24 cellular contexts compared by ENCODE assay signal in the genomic region with DNA sequence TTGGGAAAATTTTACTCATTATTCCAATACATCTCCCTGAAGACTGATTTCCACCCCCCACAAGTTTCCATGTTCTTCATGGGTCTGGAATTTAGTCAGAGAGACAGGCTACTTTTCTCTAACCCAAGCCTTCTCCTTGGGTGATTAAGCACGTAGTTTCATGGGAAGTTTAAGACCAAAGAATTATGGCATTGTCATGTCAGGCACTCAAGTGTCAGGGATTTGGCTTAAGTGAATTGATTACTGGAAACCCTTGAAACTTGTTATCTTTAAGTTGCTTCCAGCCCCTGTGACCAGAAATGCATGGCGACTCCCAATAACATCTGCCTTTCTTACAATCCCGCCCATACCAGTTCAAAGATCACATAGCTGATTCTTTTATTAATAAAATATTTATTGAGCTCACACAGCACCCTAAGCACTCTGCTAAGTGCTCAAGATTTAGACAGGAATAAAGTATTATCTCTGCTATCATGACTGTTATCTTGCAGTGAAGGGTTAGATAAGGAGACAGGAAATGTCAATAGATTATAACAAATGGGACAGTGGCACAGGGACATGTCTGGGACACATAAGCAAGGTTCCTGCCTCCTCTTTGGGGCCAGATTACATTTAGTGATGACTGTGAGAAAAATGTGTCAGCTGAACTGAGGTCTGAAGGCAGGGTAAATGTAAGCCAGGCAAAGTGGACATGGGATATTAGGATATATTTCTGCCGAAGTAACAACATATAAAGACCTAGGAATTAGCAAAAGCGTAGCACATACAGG.
"Had no signal": no experiment of that assay in that cellular context is flagged by ENCODE, and none has a peak within 500 bp of the region (broad histone marks: within the 10 kb centered on the region; RNA-seq: fewer than 3 reads in every experiment).

No MANE protein-coding gene starts in this region.

- FAIRE-seq: endometrium, urothelium cell line had no signal

- H3K36me3 ChIP-seq: left ventricle myocardium inferior, transverse colon had no signal

- H3K27me3 ChIP-seq: body of pancreas, foreskin keratinocyte, transverse colon had no signal

- H3K4me3 ChIP-seq: body of pancreas, left ventricle myocardium inferior, mucosa of descending colon, transverse colon had no signal

- DNase-seq: activated CD4-positive, alpha-beta memory T cell treated with anti-CD3 and anti-CD28 coated beads, Interleukin-2, amount 10 ng/mL, durations not matched to agents 7 days and 5 days; activated CD4-positive, alpha-beta T cell treated with anti-CD3 and anti-CD28 coated beads, Interleukin-2, amount 10 ng/mL, durations not matched to agents 24 days and 14 days; activated effector memory CD4-positive, alpha-beta T cell treated with anti-CD3 and anti-CD28 coated beads, Interleukin-2, amount 50 U/mL, for 16 hours; activated naive CD4-positive, alpha-beta T cell treated with anti-CD3 and anti-CD28 coated beads, Interleukin-2, amount 50 U/mL, for 16 hours; activated naive CD8-positive, alpha-beta T cell treated with anti-CD3 and anti-CD28 coated beads, Interleukin-2, amount 50 U/mL, for 24 hours; activated T-cell treated with anti-CD3 and anti-CD28 coated beads, Interleukin-2, amount 50 U/mL, for 72 hours; body of pancreas; effector CD4-positive, alpha-beta T cell; foreskin keratinocyte; hippocampal formation; kidney glomerular epithelial cell; left ventricle myocardium inferior; mucosa of descending colon; stimulated activated CD4-positive, alpha-beta T cell treated with anti-CD3 and anti-CD28 coated beads, Interleukin-2, amount 100 ng/mL, for 48 hours; stimulated activated CD8-positive, alpha-beta memory T cell treated with anti-CD3 and anti-CD28 coated beads, Interleukin-4, amount 100 ng/mL, for 48 hours; stimulated activated naive B cell treated with anti-CD40 and anti-IgM and Interleukin-4, amounts not matched to agents 10 μg/mL and 1 μg/mL and 100 μg/mL, for 72 hours; T-helper 17 cell; transverse colon had no signal

- H3K36me3 Mint-ChIP-seq: stimulated activated naive B cell treated with anti-CD40 and anti-IgM and Interleukin-4, amounts not matched to agents 10 μg/mL and 1 μg/mL and 100 μg/mL, for 72 hours had no signal

- H3K9me3 Mint-ChIP-seq: activated CD4-positive, alpha-beta memory T cell treated with anti-CD3 and anti-CD28 coated beads, Interleukin-2, amount 10 ng/mL, durations not matched to agents 7 days and 5 days; activated CD4-positive, alpha-beta T cell treated with anti-CD3 and anti-CD28 coated beads, Interleukin-2, amount 10 ng/mL, durations not matched to agents 24 days and 14 days; activated naive CD8-positive, alpha-beta T cell treated with anti-CD3 and anti-CD28 coated beads, Interleukin-2, amount 50 U/mL, for 24 hours; activated T-cell treated with anti-CD3 and anti-CD28 coated beads, Interleukin-2, amount 50 U/mL, for 72 hours; neural crest cell; stimulated activated naive B cell treated with anti-CD40 and anti-IgM and Interleukin-4, amounts not matched to agents 10 μg/mL and 1 μg/mL and 100 μg/mL, for 72 hours had no signal

- H3K4me1 Mint-ChIP-seq: activated CD4-positive, alpha-beta memory T cell treated with anti-CD3 and anti-CD28 coated beads, Interleukin-2, amount 10 ng/mL, durations not matched to agents 7 days and 5 days; activated CD4-positive, alpha-beta T cell treated with anti-CD3 and anti-CD28 coated beads, Interleukin-2, amount 10 ng/mL, durations not matched to agents 24 days and 14 days; activated naive CD8-positive, alpha-beta T cell treated with anti-CD3 and anti-CD28 coated beads, Interleukin-2, amount 50 U/mL, for 24 hours; neural crest cell; stimulated activated naive B cell treated with anti-CD40 and anti-IgM and Interleukin-4, amounts not matched to agents 10 μg/mL and 1 μg/mL and 100 μg/mL, for 72 hours had no signal

- H3K9me3 ChIP-seq: body of pancreas, left ventricle myocardium inferior, mucosa of descending colon, transverse colon had no signal

- ATAC-seq: activated CD4-positive, CD25-positive, alpha-beta regulatory T cell treated with anti-CD3 and anti-CD28 coated beads, Interleukin-2, amount 50 U/mL, for 24 hours; activated naive CD8-positive, alpha-beta T cell treated with anti-CD3 and anti-CD28 coated beads, Interleukin-2, amount 50 U/mL, for 24 hours; activated T-cell treated with anti-CD3 and anti-CD28 coated beads, Interleukin-2, amount 50 U/mL, for 72 hours; body of pancreas; foreskin keratinocyte; mucosa of descending colon; sciatic nerve; stimulated activated naive B cell treated with anti-CD40 and anti-IgM and Interleukin-4, amounts not matched to agents 10 μg/mL and 1 μg/mL and 100 μg/mL, for 72 hours; T-helper 17 cell had no signal

- H3K4me1 ChIP-seq: body of pancreas, foreskin keratinocyte, left ventricle myocardium inferior, transverse colon had no signal

- H3K27ac Mint-ChIP-seq: activated CD4-positive, alpha-beta memory T cell treated with anti-CD3 and anti-CD28 coated beads, Interleukin-2, amount 10 ng/mL, durations not matched to agents 7 days and 5 days; activated CD4-positive, alpha-beta T cell treated with anti-CD3 and anti-CD28 coated beads, Interleukin-2, amount 10 ng/mL, durations not matched to agents 24 days and 14 days; activated naive CD8-positive, alpha-beta T cell treated with anti-CD3 and anti-CD28 coated beads, Interleukin-2, amount 50 U/mL, for 24 hours; activated T-cell treated with anti-CD3 and anti-CD28 coated beads, Interleukin-2, amount 50 U/mL, for 72 hours; dendritic cell treated with granulocyte-macrophage colony-stimulating factor and Interleukin-4, amounts not matched to agents 40 ng/mL and 50 ng/mL, for 4 days; stimulated activated naive B cell treated with anti-CD40 and anti-IgM and Interleukin-4, amounts not matched to agents 10 μg/mL and 1 μg/mL and 100 μg/mL, for 72 hours; T-helper 17 cell had no signal

- H3K4me3 Mint-ChIP-seq: activated CD4-positive, alpha-beta memory T cell treated with anti-CD3 and anti-CD28 coated beads, Interleukin-2, amount 10 ng/mL, durations not matched to agents 7 days and 5 days; activated CD4-positive, alpha-beta T cell treated with anti-CD3 and anti-CD28 coated beads, Interleukin-2, amount 10 ng/mL, durations not matched to agents 24 days and 14 days; activated naive CD8-positive, alpha-beta T cell treated with anti-CD3 and anti-CD28 coated beads, Interleukin-2, amount 50 U/mL, for 24 hours; activated T-cell treated with anti-CD3 and anti-CD28 coated beads, Interleukin-2, amount 50 U/mL, for 72 hours; dendritic cell treated with granulocyte-macrophage colony-stimulating factor and Interleukin-4, amounts not matched to agents 40 ng/mL and 50 ng/mL, for 4 days; neural crest cell; stimulated activated naive B cell treated with anti-CD40 and anti-IgM and Interleukin-4, amounts not matched to agents 10 μg/mL and 1 μg/mL and 100 μg/mL, for 72 hours; T-helper 17 cell had no signal

- H3K27ac ChIP-seq: body of pancreas, foreskin keratinocyte, left ventricle myocardium inferior, transverse colon had no signal

- H3K27me3 Mint-ChIP-seq: activated CD4-positive, alpha-beta T cell treated with anti-CD3 and anti-CD28 coated beads, Interleukin-2, amount 10 ng/mL, durations not matched to agents 24 days and 14 days; activated naive CD8-positive, alpha-beta T cell treated with anti-CD3 and anti-CD28 coated beads, Interleukin-2, amount 50 U/mL, for 24 hours; dendritic cell treated with granulocyte-macrophage colony-stimulating factor and Interleukin-4, amounts not matched to agents 40 ng/mL and 50 ng/mL, for 4 days had no signal
